Comparison of ENCODE assay signal across 14 cellular contexts in the genomic region with DNA sequence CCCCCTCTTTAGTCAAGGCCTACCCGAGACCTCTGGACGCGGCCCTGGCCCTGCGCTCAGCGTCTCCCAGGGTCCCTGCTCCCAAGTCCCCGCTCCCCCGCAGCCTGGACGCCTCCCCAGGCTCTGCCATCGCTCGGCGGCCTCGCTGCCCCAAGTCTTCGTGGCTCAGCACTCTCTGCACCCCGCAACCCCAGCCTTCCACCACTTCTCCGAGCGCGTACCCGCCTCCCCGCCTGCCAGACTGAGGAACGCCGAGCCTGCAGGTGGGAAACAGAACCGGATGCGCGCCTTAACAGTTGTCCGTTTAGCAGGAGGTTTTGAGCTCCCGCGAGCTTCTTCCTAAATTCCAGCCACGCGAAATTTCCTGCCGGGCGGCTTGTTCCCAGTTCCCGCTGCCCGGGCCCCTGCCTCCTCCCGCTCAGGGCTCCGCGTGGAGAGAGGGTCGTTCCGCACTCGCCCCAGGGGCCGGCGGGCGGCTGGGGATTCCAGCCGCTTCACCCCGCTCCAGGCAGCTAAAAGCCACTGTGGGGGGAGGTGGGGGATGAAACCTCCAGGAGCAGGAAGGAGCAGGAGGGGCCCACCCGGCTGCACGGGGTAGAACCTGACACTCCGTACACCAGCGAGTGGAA.
DNase-seq lines count a peak whose midpoint lies in the region; TF ChIP-seq lines count a peak whose summit lies in the region.
"Had no signal": no experiment of that assay in that cellular context is flagged by ENCODE, and none has a peak within 500 bp of the region (broad histone marks: within the 10 kb centered on the region; RNA-seq: fewer than 3 reads in every experiment).

No MANE protein-coding gene starts in this region.

- H3K4me2 ChIP-seq in osteoblast (ENCODE audit: insufficient read depth, low read length) = no peak overlapping the region

- no peaks in the 10 kb centered on the region for H4K20me1 ChIP-seq in osteoblast (ENCODE audit: insufficient read depth, low read length)

- peak overlapping the region; percentile 21 to 33 for H3K4me3 ChIP-seq in ascending aorta
- H3K4me3 ChIP-seq in iPS-18a (ENCODE audit: low read length) = peak overlapping the region; percentile 58
- H3K4me3 ChIP-seq in osteoblast (ENCODE audit: insufficient read depth, low read length) = no peak overlapping the region
- H3K4me3 ChIP-seq in colonic mucosa = no peak overlapping the region
- H3K4me3 ChIP-seq: MG63 had no signal

- no peaks in the 10 kb centered on the region for H3K27me3 ChIP-seq in ascending aorta
- H3K27me3 ChIP-seq in iPS-18a (ENCODE audit: control insufficient read depth, insufficient read depth, low read length) = peaks cover 32% of the 10 kb centered on the region
- H3K27me3 ChIP-seq in osteoblast (ENCODE audit: insufficient read depth, low read length) = peaks cover 36% of the 10 kb centered on the region
- no peaks in the 10 kb centered on the region for H3K27me3 ChIP-seq in colonic mucosa

- peak overlapping the region; percentile 42 for H2AFZ ChIP-seq in osteoblast (ENCODE audit: low read length)

- CTCF ChIA-PET in GM10248 (lab: Yijun Ruan, JAX) = no interaction called here

- H3K79me2 ChIP-seq in osteoblast (ENCODE audit: insufficient read depth, low read length) = no peaks in the 10 kb centered on the region

- DNase-seq in ELF-1 (ENCODE audit: low read depth, low spot score) (peak; percentile 61), ascending aorta (ENCODE audit: low spot score in 2 of 2) (no peak), osteoblast (ENCODE audit: insufficient read length, low spot score, missing footprints) (peak; percentile 73), colonic mucosa (no peak), GM10248 (ENCODE audit: extremely low spot score) (no peak), CD1c-positive myeloid dendritic cell (ENCODE audit: extremely low spot score) (no peak)
- DNase-seq in activated effector memory CD4-positive, alpha-beta T cell treated with anti-CD3 and anti-CD28 coated beads, Interleukin-2, amount 50 U/mL, for 16 hours = no peak
- DNase-seq: activated naive CD4-positive, alpha-beta T cell treated with anti-CD3 and anti-CD28 coated beads, Interleukin-2, amount 50 U/mL, for 16 hours; C1 segment of cervical spinal cord; GDM1; MG63; NCI-H2227 treated with DMSO at 0.1 percent for 48 hours had no signal

- intact Hi-C loops in ascending aorta (cut with DNase I) = no loop called here
- intact Hi-C loops in colonic mucosa (cut with DNase I) = loop anchor here (2.0 kb wide), 1 partner anchor 41 kb away; no protein-coding TSS in a partner anchor

- H3K9ac ChIP-seq in iPS-18a (ENCODE audit: low read length) (no peak overlapping the region), colonic mucosa (ENCODE audit: low read depth in 2 of 2, low read length in 2 of 2) (no peak overlapping the region)

- no peaks in the 10 kb centered on the region for H3K9me3 ChIP-seq in ascending aorta
- no peaks in the 10 kb centered on the region for H3K9me3 ChIP-seq in iPS-18a (ENCODE audit: control insufficient read depth, low read depth, low read length)
- H3K9me3 ChIP-seq in osteoblast (ENCODE audit: low read depth, low read length) = no peaks in the 10 kb centered on the region
- no peaks in the 10 kb centered on the region for H3K9me3 ChIP-seq in colonic mucosa
- H3K9me3 ChIP-seq: MG63 had no signal

- POLR2A ChIA-PET in GM10248 (lab: Yijun Ruan, JAX) = no interaction called here

- TF ChIP-seq CTCF in ascending aorta (IDR thresholded peaks at IDR 0.05) (no peak), osteoblast (IDR thresholded peaks at IDR 0.05; ENCODE audit: extremely low read depth, low read depth, low read length) (no peak), colonic mucosa (IDR thresholded peaks at IDR 0.05) (no peak), GM10248 (IDR thresholded peaks at IDR 0.05; ENCODE audit: control extremely low read depth, extremely low read depth, low read depth, missing control alignments) (no peak)

- H3K27ac ChIP-seq in ascending aorta = no peak overlapping the region
- H3K27ac ChIP-seq in iPS-18a (ENCODE audit: low read length) = no peak overlapping the region
- no peak overlapping the region for H3K27ac ChIP-seq in osteoblast (ENCODE audit: low read depth, low read length)
- no peak overlapping the region for H3K27ac ChIP-seq in colonic mucosa
- H3K27ac ChIP-seq: HL-60 had no signal

- H3K4me1 ChIP-seq in ascending aorta = peaks cover 0 to 3% of the 10 kb centered on the region in 2 donors
- peaks cover 14% of the 10 kb centered on the region for H3K4me1 ChIP-seq in iPS-18a (ENCODE audit: control insufficient read depth, low read depth, low read length)
- H3K4me1 ChIP-seq in osteoblast (ENCODE audit: insufficient read depth, low read length) = no peaks in the 10 kb centered on the region
- no peaks in the 10 kb centered on the region for H3K4me1 ChIP-seq in colonic mucosa

- H3K36me3 ChIP-seq in ascending aorta (no peaks in the 10 kb centered on the region), iPS-18a (ENCODE audit: control insufficient read depth, low read depth, low read length) (no peaks in the 10 kb centered on the region), osteoblast (ENCODE audit: insufficient read depth, low read length) (no peaks in the 10 kb centered on the region), colonic mucosa (no peaks in the 10 kb centered on the region)
- H3K36me3 ChIP-seq: MG63 had no signal

Comparison
In these comparisons a context has a peak if more than half of its experiments do, and no peak if none do; other contexts are left out.
1. DNase-seq: peak in ELF-1 (single experiment) and osteoblast (single experiment); none in ascending aorta (0 of 2), colonic mucosa (single experiment), activated effector memory CD4-positive, alpha-beta T cell treated with anti-CD3 and anti-CD28 coated beads, Interleukin-2, amount 50 U/mL, for 16 hours (single experiment), GM10248 (single experiment) and CD1c-positive myeloid dendritic cell (single experiment).
2. H3K4me3 ChIP-seq: peak in ascending aorta (2 of 2) and iPS-18a (single experiment); none in osteoblast (single experiment) and colonic mucosa (single experiment).